24 cellular contexts compared by ENCODE assay signal in genomic region chr6:70379473-70380013, GRCh38. TPM values are rescaled to one million over a fixed set of nuclear protein-coding genes. Genes with fewer than 3 reads are reported as not detected.
DNase-seq lines count a peak whose midpoint lies in the region; ATAC-seq, FAIRE-seq and TF ChIP-seq lines count a peak whose summit lies in the region.
"Had no signal": no experiment of that assay in that cellular context is flagged by ENCODE, and none has a peak within 500 bp of the region (broad histone marks: within the 10 kb centered on the region; RNA-seq: fewer than 3 reads in every experiment).

No MANE protein-coding gene starts in this region.

- CTCF ChIA-PET in GM12878 (lab: Yijun Ruan, JAX), result interaction anchor here (0.5 to 4.5 kb wide), 4 partner anchors 9 to 159 kb away, joined by 3 to 35 read pairs (median 7); no protein-coding TSS in a partner anchor

- 65% methylated on average over 4 of the region's 4 CpGs for WGBS in GM12878 (ENCODE audit: insufficient coverage, insufficient replicate concordance, low lambda C conversion rate, missing lambda C conversion rate)

- H3K9ac ChIP-seq in GM12878 (ENCODE audit: control insufficient read depth, insufficient read depth, low read length), result no peak overlapping the region

- no peaks in the 10 kb centered on the region for H3K27me3 ChIP-seq in GM12878 (replicated peaks in 1 of 2; ENCODE audit: control insufficient read depth in 2 of 2, insufficient read depth in 2 of 2, low read length in 1 of 2)
- H3K27me3 ChIP-seq: foreskin keratinocyte had no signal

- ATAC-seq in GM18909 (IDR thresholded peaks at IDR 0.05; ENCODE audit: poor library complexity, unreplicated experiment) (peak; percentile 39), HG02642 (IDR thresholded peaks at IDR 0.05; ENCODE audit: poor library complexity, unreplicated experiment) (peak; percentile 29), GM12878 (peak; percentile 29), HG02623 (IDR thresholded peaks at IDR 0.05; ENCODE audit: unreplicated experiment) (no peak), HG03045 (IDR thresholded peaks at IDR 0.05; ENCODE audit: unreplicated experiment) (no peak)
- ATAC-seq: activated CD8-positive, alpha-beta memory T cell treated with anti-CD3 and anti-CD28 coated beads, Interleukin-2, amount 10 ng/mL, durations not matched to agents 7 days and 5 days; foreskin keratinocyte; heart right ventricle; left lobe of liver; SK-N-SH treated with all-trans-retinoic acid at 6 μM for 48 hours had no signal

- no peaks in the 10 kb centered on the region for H3K9me3 ChIP-seq in GM12878 (replicated peaks; ENCODE audit: control insufficient read depth, insufficient read depth, low read length)
- H3K9me3 ChIP-seq: heart right ventricle had no signal

- no peak for FAIRE-seq in GM12878 (lab: Jason Lieb, UNC)

- no peak overlapping the region for H3K27ac ChIP-seq in GM12878 (ENCODE audit: control insufficient read depth, insufficient read depth)
- H3K27ac ChIP-seq: foreskin keratinocyte, heart right ventricle had no signal

- no peak overlapping the region for H2AFZ ChIP-seq in GM12878 (ENCODE audit: control insufficient read depth, low read depth, low read length)

- in situ Hi-C loops in GM12878 (cut with MboI), result no loop called here

- H4K20me1 ChIP-seq in GM12878 (ENCODE audit: control insufficient read depth, insufficient read depth), result no peaks in the 10 kb centered on the region

- no peak overlapping the region for H3K4me2 ChIP-seq in GM12878 (ENCODE audit: control insufficient read depth, insufficient read depth)

- no peak for TF ChIP-seq POLR2A in GM12878 (IDR thresholded peaks at IDR 0.05; ENCODE audit: low read depth, low read length)

- TF ChIP-seq RAD21 in GM12878 (IDR thresholded peaks at IDR 0.05; ENCODE audit: insufficient read depth, low read depth, low read length), result no peak

- H3K36me3 ChIP-seq in GM12878 (ENCODE audit: control insufficient read depth in 2 of 2, insufficient read depth in 2 of 2, low read length in 1 of 2), result no peaks in the 10 kb centered on the region
- H3K36me3 ChIP-seq: heart right ventricle had no signal

- BruUV-seq in GM12878 (replicated peaks; lab: Mats Ljungman, UMichigan), result no TSS peak

- intact Hi-C loops in GM12878 (cut with micrococcal nuclease; ENCODE audit: unreplicated experiment), result loop anchor here (10.0 kb wide), 1 partner anchor 505 kb away; no protein-coding TSS in a partner anchor

- no peak for TF ChIP-seq CTCF in GM12878 (IDR thresholded peaks at IDR 0.05 in 2 of 3, conservative IDR thresholded peaks at IDR 0.05 in 1 of 3; ENCODE audit: control insufficient read depth in 2 of 3, extremely low read depth in 1 of 3, insufficient read depth in 1 of 3, low read depth in 3 of 3, low read length in 3 of 3)

- no peaks in the 10 kb centered on the region for H3K79me2 ChIP-seq in GM12878 (ENCODE audit: control insufficient read depth, insufficient read depth, low read length)

- no peaks in the 10 kb centered on the region; the same call in 1 of the 2 replicates for H3K4me1 ChIP-seq in GM12878 (ENCODE audit: control insufficient read depth, insufficient read depth, low read length)
- H3K4me1 ChIP-seq: heart right ventricle had no signal

- RAD21 ChIA-PET in GM12878 (lab: Charles Lee; ENCODE audit: unreplicated experiment), result interaction anchor here (0.6 to 1.3 kb wide), 4 partner anchors 10 to 158 kb away, joined by 3 to 5 read pairs (median 4); no protein-coding TSS in a partner anchor

- SMC1A ChIA-PET in GM12878 (lab: Charles Lee; ENCODE audit: uncharacterized antibody, unreplicated experiment), result interaction anchor here (0.7 to 1.9 kb wide), 10 partner anchors 9 to 307 kb away, joined by 3 to 9 read pairs (median 3); no protein-coding TSS in a partner anchor

- POLR2A ChIA-PET in GM12878 (lab: Charles Lee), result interaction anchor here (0.8 kb wide), 1 partner anchor 66 kb away, joined by 3 read pairs; no protein-coding TSS in a partner anchor

- no peak for TF ChIP-seq EP300 in GM12878 (IDR thresholded peaks at IDR 0.05; ENCODE audit: borderline replicate concordance in 1 of 2, control insufficient read depth in 1 of 2, low read depth in 2 of 2, low read length in 2 of 2)

- H3K4me3 ChIP-seq in GM12878, result no peak overlapping the region
- H3K4me3 ChIP-seq: heart right ventricle had no signal

- no peak for DNase-seq in GM12878 (ENCODE audit: low read depth, low spot score)
- peak; percentile 96 for DNase-seq in renal cortical epithelial cell (ENCODE audit: low read depth)
- DNase-seq in stimulated activated naive CD4-positive, alpha-beta T cell (lab: John Stamatoyannopoulos, UW), result no peak
- DNase-seq: activated CD4-positive, alpha-beta T cell treated with anti-CD3 and anti-CD28 coated beads, Interleukin-2, amount 50 U/mL, for 1 hour; activated CD8-positive, alpha-beta memory T cell treated with anti-CD3 and anti-CD28 coated beads, Interleukin-2, amount 10 ng/mL, durations not matched to agents 7 days and 5 days; activated naive CD4-positive, alpha-beta T cell treated with Interleukin-2 at 50 U/mL for 16 hours; activated T-cell treated with anti-CD3 and anti-CD28 coated beads, Interleukin-2, amount 50 U/mL, for 72 hours; effector CD8-positive, alpha-beta T cell; erythroblast; foreskin keratinocyte; heart right ventricle; mesendoderm; naive B cell; NCI-H1092 treated with DMSO at 0.1 percent for 48 hours; NCI-H1930; NCI-H226; NCI-H774; stimulated activated CD4-positive, alpha-beta T cell treated with anti-CD3 and anti-CD28 coated beads, Interleukin-2, amount 100 ng/mL, for 24 hours had no signal

TF ChIP-seq in GM12878, 131 proteins besides CTCF, POLR2A, EP300 and RAD21 (continues in another document):
- TF ChIP-seq ZBTB40 (IDR thresholded peaks at IDR 0.05; ENCODE audit: borderline replicate concordance), result no peak
- TF ChIP-seq FOXM1 (IDR thresholded peaks at IDR 0.05; ENCODE audit: low read depth, low read length), result no peak
- TF ChIP-seq CHD1 (IDR thresholded peaks at IDR 0.05; ENCODE audit: low read depth, low read length), result no peak
- no peak for TF ChIP-seq IRF4 (IDR thresholded peaks at IDR 0.05; ENCODE audit: low read depth, low read length)

RNA-seq across cellular contexts. Expression of gene FAM135A, which starts 33.8 kb away (rescaled TPM):
- total RNA-seq in GM12878 (2013; cell fraction: nucleolus; rRNA removed), result 200 and 205 TPM in 2 replicates
- 15.9 and 24.4 TPM in 2 replicates for total RNA-seq in GM12878 (2014; rRNA removed)
- total RNA-seq in GM12878 (2014; rRNA removed; fragmentation: Illumina TruSeq; extraction: Trizol), result 17.9 and 18.5 TPM in 2 replicates
- 12.0 and 14.2 TPM in 2 replicates for total RNA-seq in GM12878 (2021)
- polyA plus RNA-seq in GM12878 (2011; ENCODE audit: low read depth), result 1.5 TPM
- 24.5 and 37.0 TPM in 2 replicates for polyA plus RNA-seq in GM12878 (2011; rRNA removed)
- 7.9 and 8.2 TPM in 2 replicates for polyA plus RNA-seq in GM12878 (2011; cell fraction: cytosol; rRNA removed)
- 28.9 and 32.4 TPM in 2 replicates for polyA plus RNA-seq in GM12878 (2011; cell fraction: nucleus; rRNA removed)
- polyA plus RNA-seq in GM12878 (2012), result 3.3 and 5.5 TPM in 2 replicates
- polyA plus RNA-seq in GM12878 (2014; fragmentation: Illumina TruSeq; extraction: Trizol), result 11.8 and 12.0 TPM in 2 replicates
- 1 to 10 TPM; 3.9 to 4.4 TPM for polyA plus RNA-seq in GM12878 (2014; fragmentation: Nextera tagmentation; extraction: Ambion mirVana)
- polyA plus RNA-seq in GM12878 (2014; rRNA removed), result 7.2 and 9.0 TPM in 2 replicates
- polyA plus RNA-seq in GM12878 (2016; fragmentation: Nextera tagmentation; extraction: Ambion mirVana), result 10 to 100 TPM; 13.1 to 14.8 TPM
- 41.1 and 52.8 TPM in 2 replicates for polyA minus RNA-seq in GM12878 (2011; rRNA and poly(A)+ RNA removed)
- 11.1 and 14.0 TPM in 2 replicates for polyA minus RNA-seq in GM12878 (2011; cell fraction: cytosol; rRNA and poly(A)+ RNA removed)
- polyA minus RNA-seq in GM12878 (2011; cell fraction: nucleus; rRNA and poly(A)+ RNA removed), result 65.2 and 115 TPM in 2 replicates
- 29.2 and 52.6 TPM in 2 replicates for total RNA-seq in renal cortical epithelial cell

Comparison
In these comparisons a context has a peak if more than half of its experiments do, and no peak if none do; other contexts are left out.
1. ATAC-seq: peak in GM18909 (single experiment), HG02642 (single experiment) and GM12878 (single experiment); none in HG02623 (single experiment) and HG03045 (single experiment).